In genomic region chr12:4118017-4118510, GRCh38 we compare ENCODE assay signal across 8 cellular contexts.
DNase-seq lines count a peak whose midpoint lies in the region; ATAC-seq and TF ChIP-seq lines count a peak whose summit lies in the region.

No MANE protein-coding gene starts in this region.

- no peak for TF ChIP-seq CTCF in spleen (IDR thresholded peaks at IDR 0.05 in 8 of 11, conservative IDR thresholded peaks at IDR 0.05 in 3 of 11)

- H3K36me3 ChIP-seq in SJSA1, result no peaks in the 10 kb centered on the region
- no peaks in the 10 kb centered on the region for H3K36me3 ChIP-seq in spleen

- ATAC-seq in GM18861 (IDR thresholded peaks at IDR 0.05; ENCODE audit: unreplicated experiment) (peak; percentile 33), HG03045 (IDR thresholded peaks at IDR 0.05; ENCODE audit: unreplicated experiment) (peak; percentile 50)

- H3K4me3 ChIP-seq in SJSA1 (no peak overlapping the region), spleen (peak overlapping the region in 1 of 8 donors; percentile 33)

- TF ChIP-seq POLR2A in spleen (IDR thresholded peaks at IDR 0.05), result no peak

- WGBS in spleen, 5 donors, result 1 to 5% (median 2%) methylated on average over 7 of the region's 7 CpGs

- intact Hi-C loops in spleen (cut with DNase I; ENCODE audit: low total_unique reads), result no loop called here

- 0 out of 2 replicates have a peak overlapping the region, but pooled peaks have one; percentile 6 for H3K27ac ChIP-seq in SJSA1
- H3K27ac ChIP-seq in spleen, result peak overlapping the region in 5 of 8 donors; percentile 15 to 67 (median 46)

- DNase-seq in ACHN (peak; percentile 41), SJSA1 (ENCODE audit: low read depth in 1 of 2, low spot score in 2 of 2) (peak; percentile 43 to 56), fibroblast of the conjunctiva (ENCODE audit: low read depth) (peak; percentile 16), spleen (no peak), RKO (ENCODE audit: low spot score) (no peak)
- no peak for DNase-seq in effector CD8-positive, alpha-beta T cell (lab: John Stamatoyannopoulos, UW)

- H3K27me3 ChIP-seq in SJSA1 (replicated peaks) (no peaks in the 10 kb centered on the region), spleen (replicated peaks in 1 of 7) (peaks cover 0 to 21% (median 0%) of the 10 kb centered on the region in 7 donors)

- in situ Hi-C loops in ACHN (cut with HindIII; ENCODE audit: low pct_ligation_motif_present, low pct_unique_long_range_greater_than_20kb, low sequenced_read_pairs), result no loop called here

- H3K4me1 ChIP-seq in SJSA1 (replicated peaks) (peaks cover 32% of the 10 kb centered on the region), spleen (peaks cover 17 to 51% (median 45%) of the 10 kb centered on the region in 6 donors)

- H3K9me3 ChIP-seq in SJSA1 (replicated peaks), result no peaks in the 10 kb centered on the region
- H3K9me3 ChIP-seq in spleen, result no peaks in the 10 kb centered on the region

Comparison
In these comparisons a context has a peak if more than half of its experiments do, and no peak if none do; other contexts are left out.
1. DNase-seq: peak in ACHN (single experiment), SJSA1 (2 of 2) and fibroblast of the conjunctiva (single experiment); none in spleen (single experiment), effector CD8-positive, alpha-beta T cell (single experiment) and RKO (single experiment).